1 cellular context compared by ENCODE assay signal in genomic region chr2:142813830-142814829, GRCh38.
TF ChIP-seq lines count a peak whose summit lies in the region.

No MANE protein-coding gene starts in this region.

TF ChIP-seq in H1, 55 proteins besides CTCF, POLR2A, EP300 and RAD21 (continued from another document):
- no peak for TF ChIP-seq ATF2 (IDR thresholded peaks at IDR 0.05; ENCODE audit: low read length)
- TF ChIP-seq POU5F1 (IDR thresholded peaks at IDR 0.05; ENCODE audit: low read depth, low read length), result no peak
- TF ChIP-seq RBBP5 (IDR thresholded peaks at IDR 0.05; ENCODE audit: borderline replicate concordance, low read depth, low read length), result no peak
- TF ChIP-seq YY1 (IDR thresholded peaks at IDR 0.05; ENCODE audit: low read depth, low read length), result no peak
- no peak for TF ChIP-seq ZNF274 (IDR thresholded peaks at IDR 0.05; ENCODE audit: borderline replicate concordance, extremely low read depth, low read length)
- no peak for TF ChIP-seq TAF1 (IDR thresholded peaks at IDR 0.05; ENCODE audit: low read depth, low read length)
- TF ChIP-seq CBX5 (IDR thresholded peaks at IDR 0.05; ENCODE audit: low read depth, low read length), result no peak
